ENCODE assay signal across 9 cellular contexts in the genomic region with DNA sequence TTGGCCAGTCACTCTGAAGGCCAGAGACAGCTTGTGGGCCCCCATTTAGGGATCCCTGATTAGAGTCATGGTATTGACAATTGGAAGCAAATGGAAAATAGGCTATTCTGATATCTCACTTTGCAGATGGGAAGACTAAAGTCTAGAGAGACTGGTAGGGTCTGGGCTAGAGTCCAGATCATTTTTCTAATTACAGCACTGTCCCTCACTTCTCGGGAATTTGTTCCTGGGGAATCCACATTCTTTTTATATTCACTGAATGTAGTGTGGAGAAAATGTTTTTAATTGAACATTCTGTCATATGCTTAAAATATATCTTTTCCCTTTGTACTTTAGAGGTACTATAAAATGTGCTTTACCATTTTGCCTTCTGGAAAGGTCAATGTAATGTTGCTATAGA. TPM values are rescaled to one million over a fixed set of nuclear protein-coding genes. Genes with fewer than 3 reads are reported as not detected.
DNase-seq lines count a peak whose midpoint lies in the region; ATAC-seq, FAIRE-seq and TF ChIP-seq lines count a peak whose summit lies in the region.
"Had no signal": no experiment of that assay in that cellular context is flagged by ENCODE, and none has a peak within 500 bp of the region (broad histone marks: within the 10 kb centered on the region; RNA-seq: fewer than 3 reads in every experiment).

No MANE protein-coding gene starts in this region.

- H3K9me3 ChIP-seq in SU-DHL-6 (ENCODE audit: insufficient read depth, low read length): no peaks in the 10 kb centered on the region

- peaks cover 41% of the 10 kb centered on the region for H3K4me1 Mint-ChIP-seq in activated naive CD4-positive, alpha-beta T cell treated with anti-CD3 and anti-CD28 coated beads, Interleukin-2, amount 10 ng/mL, durations not matched to agents 7 days and 5 days
- peaks cover 43% of the 10 kb centered on the region for H3K4me1 Mint-ChIP-seq in stimulated activated memory B cell treated with anti-CD40 and anti-IgM and Interleukin-4, amounts not matched to agents 10 μg/mL and 1 μg/mL and 100 μg/mL, for 72 hours

- no peak for FAIRE-seq in frontal cortex (lab: Jason Lieb, UNC)

- H3K79me2 ChIP-seq in SU-DHL-6 (ENCODE audit: insufficient read depth, low read length): peaks cover 17% of the 10 kb centered on the region

- H3K27ac Mint-ChIP-seq in activated naive CD4-positive, alpha-beta T cell treated with anti-CD3 and anti-CD28 coated beads, Interleukin-2, amount 10 ng/mL, durations not matched to agents 7 days and 5 days: no peak overlapping the region
- no peak overlapping the region for H3K27ac Mint-ChIP-seq in stimulated activated memory B cell treated with anti-CD40 and anti-IgM and Interleukin-4, amounts not matched to agents 10 μg/mL and 1 μg/mL and 100 μg/mL, for 72 hours

- H3K9me3 Mint-ChIP-seq in activated naive CD4-positive, alpha-beta T cell treated with anti-CD3 and anti-CD28 coated beads, Interleukin-2, amount 10 ng/mL, durations not matched to agents 7 days and 5 days: no peaks in the 10 kb centered on the region
- H3K9me3 Mint-ChIP-seq in stimulated activated memory B cell treated with anti-CD40 and anti-IgM and Interleukin-4, amounts not matched to agents 10 μg/mL and 1 μg/mL and 100 μg/mL, for 72 hours: no peaks in the 10 kb centered on the region

- CTCF ChIA-PET in activated naive CD4-positive, alpha-beta T cell treated with anti-CD3 and anti-CD28 coated beads, Interleukin-2, amount 10 ng/mL, durations not matched to agents 7 days and 5 days (lab: Charles Lee): interaction anchor here (0.6 to 1.3 kb wide), 2 partner anchors 35 to 318 kb away, joined by 3 to 6 read pairs; no protein-coding TSS in a partner anchor

- no peak overlapping the region for H2AFZ ChIP-seq in SU-DHL-6 (ENCODE audit: low read depth, low read length, severe bottlenecking)

- no peaks in the 10 kb centered on the region for H4K20me1 ChIP-seq in SU-DHL-6 (ENCODE audit: low read depth, low read length)

- no peaks in the 10 kb centered on the region for H3K36me3 ChIP-seq in SU-DHL-6 (ENCODE audit: low read length)

- peak overlapping the region; percentile 98 for H3K4me3 ChIP-seq in SU-DHL-6 (ENCODE audit: insufficient read depth, low read length, poor library complexity, severe bottlenecking)
- peak overlapping the region; percentile 100 for H3K4me3 ChIP-seq in fibroblast of villous mesenchyme (ENCODE audit: low read depth, low read length)

- no peak for ATAC-seq in stimulated activated memory B cell treated with anti-CD40 and anti-IgM and Interleukin-4, amounts not matched to agents 10 μg/mL and 1 μg/mL and 100 μg/mL, for 72 hours
- ATAC-seq in GM19351 (IDR thresholded peaks at IDR 0.05; ENCODE audit: unreplicated experiment): no peak

- H3K9me2 ChIP-seq in SU-DHL-6 (replicated peaks; ENCODE audit: insufficient read depth, low read length): no peaks in the 10 kb centered on the region

- H3K27me3 ChIP-seq in SU-DHL-6 (ENCODE audit: low read length): no peaks in the 10 kb centered on the region

- H3K9ac ChIP-seq in SU-DHL-6 (ENCODE audit: low read length): peak overlapping the region; percentile 83

- H3K4me2 ChIP-seq in SU-DHL-6 (ENCODE audit: low read depth, low read length, poor library complexity, severe bottlenecking): peak overlapping the region; percentile 89

- H3F3A ChIP-seq in SU-DHL-6 (ENCODE audit: insufficient read depth): no peaks in the 10 kb centered on the region

- peaks cover 2% of the 10 kb centered on the region for H3K36me3 Mint-ChIP-seq in activated naive CD4-positive, alpha-beta T cell treated with anti-CD3 and anti-CD28 coated beads, Interleukin-2, amount 10 ng/mL, durations not matched to agents 7 days and 5 days
- H3K36me3 Mint-ChIP-seq in stimulated activated memory B cell treated with anti-CD40 and anti-IgM and Interleukin-4, amounts not matched to agents 10 μg/mL and 1 μg/mL and 100 μg/mL, for 72 hours: peaks cover 4% of the 10 kb centered on the region

- DNase-seq in activated naive CD4-positive, alpha-beta T cell treated with anti-CD3 and anti-CD28 coated beads, Interleukin-2, amount 10 ng/mL, durations not matched to agents 7 days and 5 days: no peak
- no peak for DNase-seq in activated naive CD4-positive, alpha-beta T cell (lab: John Stamatoyannopoulos, UW)
- DNase-seq in fibroblast of villous mesenchyme (ENCODE audit: low read depth) (no peak), COR-L47 (lab: John Stamatoyannopoulos, UW) (no peak), frontal cortex (ENCODE audit: low spot score in 2 of 2) (no peak)
- DNase-seq: NCI-H2227 treated with DMSO at 0.1 percent for 48 hours had no signal

- H3K4me3 Mint-ChIP-seq in activated naive CD4-positive, alpha-beta T cell treated with anti-CD3 and anti-CD28 coated beads, Interleukin-2, amount 10 ng/mL, durations not matched to agents 7 days and 5 days: peak overlapping the region; percentile 96
- peak overlapping the region; percentile 91 for H3K4me3 Mint-ChIP-seq in stimulated activated memory B cell treated with anti-CD40 and anti-IgM and Interleukin-4, amounts not matched to agents 10 μg/mL and 1 μg/mL and 100 μg/mL, for 72 hours

- no peak overlapping the region for H3K27ac ChIP-seq in SU-DHL-6 (ENCODE audit: low read depth, low read length)

- TF ChIP-seq CTCF in SU-DHL-6 (IDR thresholded peaks at IDR 0.05; ENCODE audit: insufficient read depth, low read length, poor library complexity, severe bottlenecking) (no peak), fibroblast of villous mesenchyme (IDR thresholded peaks at IDR 0.05; ENCODE audit: insufficient read depth, low read depth, low read length) (no peak)

- peaks cover 7% of the 10 kb centered on the region for H3K27me3 Mint-ChIP-seq in activated naive CD4-positive, alpha-beta T cell treated with anti-CD3 and anti-CD28 coated beads, Interleukin-2, amount 10 ng/mL, durations not matched to agents 7 days and 5 days
- no peaks in the 10 kb centered on the region for H3K27me3 Mint-ChIP-seq in stimulated activated memory B cell treated with anti-CD40 and anti-IgM and Interleukin-4, amounts not matched to agents 10 μg/mL and 1 μg/mL and 100 μg/mL, for 72 hours

RNA-seq across cellular contexts. Expression of gene KATNIP, which starts 1.1 kb away (rescaled TPM):
- total RNA-seq in fibroblast of villous mesenchyme (25.1 and 25.5 TPM in 2 replicates), frontal cortex (17.9 TPM)

RNA-seq across cellular contexts. Expression of gene GTF3C1, which starts 1.3 kb away (rescaled TPM):
- total RNA-seq in fibroblast of villous mesenchyme (97.0 and 101 TPM in 2 replicates), frontal cortex (77.9 TPM)
